In the genomic region with DNA sequence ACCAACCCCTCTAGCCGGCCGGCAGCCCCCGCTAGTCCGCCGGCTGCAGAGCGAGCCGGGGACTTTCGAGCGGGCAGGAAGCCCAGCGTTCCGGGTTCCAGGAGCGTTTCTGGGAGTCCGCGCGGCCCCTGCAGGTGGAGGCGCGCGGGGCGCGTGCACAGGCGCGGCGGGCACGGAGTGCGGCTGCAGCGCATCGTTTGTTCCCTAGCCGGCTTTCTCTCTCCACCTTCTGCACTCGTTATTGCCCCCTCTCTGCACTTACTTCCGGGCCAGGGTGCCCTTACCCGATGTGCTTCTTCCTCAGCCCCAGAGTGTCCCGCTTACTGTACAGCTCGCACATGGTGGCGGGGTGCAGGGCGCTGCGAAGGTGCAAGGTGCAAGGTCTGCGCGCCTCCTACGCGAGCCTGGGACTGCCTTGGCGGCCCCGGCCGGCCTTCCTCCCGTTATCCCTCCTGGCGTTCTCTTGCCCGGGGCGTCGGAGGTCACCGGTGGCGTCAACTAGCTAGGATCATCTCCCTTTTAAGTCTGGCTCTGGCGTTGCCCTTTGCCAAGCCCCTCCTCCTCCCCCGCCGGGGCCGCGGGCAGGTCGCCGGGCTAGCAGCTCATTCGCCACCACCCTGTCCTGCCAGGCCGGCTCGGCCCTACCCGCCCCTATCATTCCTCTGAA, we compare ENCODE assay signal across 9 cellular contexts. TPM values are rescaled to one million over a fixed set of nuclear protein-coding genes. Genes with fewer than 3 reads are reported as not detected.
A peak's percentile ranks its signal among the peaks of the same experiment; 100 is the strongest.
DNase-seq lines count a peak whose midpoint lies in the region; ATAC-seq and TF ChIP-seq lines count a peak whose summit lies in the region.
"Had no signal": no experiment of that assay in that cellular context is flagged by ENCODE, and none has a peak within 500 bp of the region (broad histone marks: within the 10 kb centered on the region; RNA-seq: fewer than 3 reads in every experiment).

ETNPPL (minus strand) TSS at position 495 of the 667 bp plus-strand sequence; CDS start at position 340, 155 bp downstream.

- ATAC-seq in HG03432 (IDR thresholded peaks at IDR 0.05; ENCODE audit: unreplicated experiment) (peak; percentile 62), natural killer cell (peak in 2 of 3 donors; percentile 29 to 59), upper lobe of left lung (ENCODE audit: low FRiP score in 2 of 2) (peak in 1 of 2 donors; percentile 78)

- H3K36me3 ChIP-seq in upper lobe of left lung = no peaks in the 10 kb centered on the region
- H3K36me3 ChIP-seq: neutrophil had no signal

- no peak within 1 kb of the TSS for H3K27ac ChIP-seq in upper lobe of left lung
- H3K27ac ChIP-seq: neutrophil had no signal

- peak in 9 of 14 donors; percentile 9 to 69 (median 34) for DNase-seq in C1 segment of cervical spinal cord (lab: John Stamatoyannopoulos, UW)
- peak; percentile 41 to 46 for DNase-seq in activated T-cell treated with anti-CD3 and anti-CD28 coated beads, Interleukin-2, amount 50 U/mL, for 48 hours
- DNase-seq in fibroblast of pulmonary artery (ENCODE audit: low read depth) = peak; percentile 3
- DNase-seq in natural killer cell = no peak
- DNase-seq in upper lobe of left lung = peak in 1 of 2 donors; percentile 86
- DNase-seq in OCI-M2 (lab: John Stamatoyannopoulos, UW; ENCODE audit: unreplicated experiment) = no peak
- no peak for DNase-seq in COLO829 (ENCODE audit: low spot score)

- no peak for TF ChIP-seq CTCF in fibroblast of pulmonary artery (IDR thresholded peaks at IDR 0.05; ENCODE audit: low read length, missing control alignments)
- TF ChIP-seq CTCF in natural killer cell (IDR thresholded peaks at IDR 0.05) = no peak
- no peak for TF ChIP-seq CTCF in upper lobe of left lung (IDR thresholded peaks at IDR 0.05)

- peak within 1 kb of the TSS; percentile 88 for H3K4me3 Mint-ChIP-seq in natural killer cell

- H3K27ac Mint-ChIP-seq in natural killer cell = no peak within 1 kb of the TSS

- H3K27me3 ChIP-seq in upper lobe of left lung = peaks cover 0 to 10% (median 5%) of the 10 kb centered on the region in 4 donors

- peaks cover 22 to 37% of the 10 kb centered on the region in 2 donors for H3K27me3 Mint-ChIP-seq in natural killer cell (ENCODE audit: low read depth in 2 of 2)

- no peak for TF ChIP-seq EP300 in upper lobe of left lung (IDR thresholded peaks at IDR 0.05)

- no peak for TF ChIP-seq POLR2A in upper lobe of left lung (IDR thresholded peaks at IDR 0.05)

- peaks cover 0 to 6% (median 4%) of the 10 kb centered on the region in 4 donors for H3K9me3 ChIP-seq in upper lobe of left lung
- H3K9me3 ChIP-seq: neutrophil had no signal

- 2% methylated on average over 17 to 58 of the region's 61 CpGs for WGBS in upper lobe of left lung, 2 donors

- peaks cover 18 to 20% of the 10 kb centered on the region in 2 donors for H3K4me1 Mint-ChIP-seq in natural killer cell

- peak within 1 kb of the TSS; percentile 51 for H3K4me3 ChIP-seq in fibroblast of pulmonary artery (replicated peaks; ENCODE audit: low read depth, low read length)
- peak within 1 kb of the TSS; percentile 4 to 55 (median 42) for H3K4me3 ChIP-seq in upper lobe of left lung

- H3K4me1 ChIP-seq in upper lobe of left lung = peaks cover 11 to 15% (median 13%) of the 10 kb centered on the region in 4 donors

- H3K36me3 Mint-ChIP-seq in natural killer cell = no peaks in the 10 kb centered on the region

- no peaks in the 10 kb centered on the region for H3K9me3 Mint-ChIP-seq in natural killer cell

- intact Hi-C loops in natural killer cell (cut with micrococcal nuclease) = no loop called here

RNA-seq across cellular contexts. Expression of gene ETNPPL, which starts in this region (rescaled TPM):
- not detected for total RNA-seq in natural killer cell
- total RNA-seq in upper lobe of left lung = not detected

Comparison
In these comparisons a context has a peak if more than half of its experiments do, and no peak if none do; other contexts are left out.
1. Peak in ATAC-seq in natural killer cell; RNA of the gene not detected or under 1 TPM.
2. DNase-seq: peak in C1 segment of cervical spinal cord (9 of 14), activated T-cell treated with anti-CD3 and anti-CD28 coated beads, Interleukin-2, amount 50 U/mL, for 48 hours (2 of 2) and fibroblast of pulmonary artery (single experiment); none in natural killer cell (single experiment), OCI-M2 (single experiment) and COLO829 (single experiment).